Comparison of ENCODE assay signal across 20 cellular contexts in genomic region chr18:38981382-38981781, GRCh38.
A peak's percentile ranks its signal among the peaks of the same experiment; 100 is the strongest.
DNase-seq lines count a peak whose midpoint lies in the region; FAIRE-seq and TF ChIP-seq lines count a peak whose summit lies in the region.
"Had no signal": no experiment of that assay in that cellular context is flagged by ENCODE, and none has a peak within 500 bp of the region (broad histone marks: within the 10 kb centered on the region; RNA-seq: fewer than 3 reads in every experiment).

No MANE protein-coding gene starts in this region.

- WGBS in H9 (ENCODE audit: extremely low coverage, insufficient read length, low lambda C conversion rate), result no CpG with 5 or more reads among the region's 2 CpGs
- 7 to 19% methylated on average over 2 of the region's 2 CpGs for WGBS in sigmoid colon, 2 donors

- H3K79me1 ChIP-seq in H9 (ENCODE audit: insufficient read depth, low read depth, low read length, poor library complexity, severe bottlenecking), result no peaks in the 10 kb centered on the region

- H3K18ac ChIP-seq in H9 (ENCODE audit: insufficient read length, low read depth, low read length), result no peak overlapping the region

- H3K4me3 ChIP-seq in epithelial cell of esophagus (ENCODE audit: low read length), result no peak overlapping the region
- H3K4me3 ChIP-seq in retinal pigment epithelial cell (ENCODE audit: low read length), result no peak overlapping the region
- H3K4me3 ChIP-seq in sigmoid colon, result no peak overlapping the region
- H3K4me3 ChIP-seq in kidney (ENCODE audit: low read length in 2 of 2), result no peak overlapping the region

- no peak overlapping the region for H2BK120ac ChIP-seq in H9 (ENCODE audit: low read depth, low read length, poor library complexity, severe bottlenecking)

- H3K23ac ChIP-seq in H9 (ENCODE audit: insufficient read length, low read depth, low read length), result no peak overlapping the region

- no peak overlapping the region for H4K8ac ChIP-seq in H9 (replicated peaks; ENCODE audit: insufficient read length, low read depth, low read length)

- no peak for FAIRE-seq in kidney (lab: Jason Lieb, UNC)
- FAIRE-seq: RCC 7860 had no signal

- H4K20me1 ChIP-seq in H9 (ENCODE audit: control insufficient read depth, insufficient read depth, insufficient read length), result no peaks in the 10 kb centered on the region

- H3K4me2 ChIP-seq in H9 (ENCODE audit: insufficient read depth, insufficient read length, low read length), result no peak overlapping the region

- TF ChIP-seq EP300 in sigmoid colon (IDR thresholded peaks at IDR 0.05), result no peak

- intact Hi-C loops in sigmoid colon (cut with DNase I) (no loop called here), kidney (cut with DNase I) (no loop called here)

- no peaks in the 10 kb centered on the region for H3K79me2 ChIP-seq in H9 (ENCODE audit: insufficient read depth, low read length)

- H2BK12ac ChIP-seq in H9 (ENCODE audit: insufficient read length, low read depth, low read length), result no peak overlapping the region

- H3T11ph ChIP-seq in H9 (ENCODE audit: low read length), result peak overlapping the region; percentile 36

- TF ChIP-seq CTCF in H9 (conservative IDR thresholded peaks at IDR 0.05), result no peak
- no peak for TF ChIP-seq CTCF in epithelial cell of esophagus (IDR thresholded peaks at IDR 0.05; ENCODE audit: insufficient read depth, low read depth, low read length, missing control alignments)
- no peak for TF ChIP-seq CTCF in retinal pigment epithelial cell (conservative IDR thresholded peaks at IDR 0.05; ENCODE audit: low read depth, low read length)
- no peak for TF ChIP-seq CTCF in sigmoid colon (IDR thresholded peaks at IDR 0.05)
- no peak for TF ChIP-seq CTCF in kidney (IDR thresholded peaks at IDR 0.05; ENCODE audit: borderline replicate concordance, extremely low read depth, insufficient read depth)

- no peak overlapping the region for H2BK15ac ChIP-seq in H9 (ENCODE audit: low read depth, low read length)

- no peak overlapping the region for H3K27ac Mint-ChIP-seq in H9
- H3K27ac Mint-ChIP-seq: T-cell had no signal

- H3K36me3 ChIP-seq in sigmoid colon, result no peaks in the 10 kb centered on the region
- H3K36me3 ChIP-seq in kidney (ENCODE audit: control insufficient read depth in 1 of 2, insufficient read depth in 2 of 2, low read length in 2 of 2), result no peaks in the 10 kb centered on the region

- no peaks in the 10 kb centered on the region for H3K27me3 ChIP-seq in H9 (ENCODE audit: insufficient read depth, low read length)
- H3K27me3 ChIP-seq in sigmoid colon, result no peaks in the 10 kb centered on the region

- no peak overlapping the region for H3K4me3 Mint-ChIP-seq in H9
- H3K4me3 Mint-ChIP-seq: T-cell had no signal

- no peak overlapping the region for H4K91ac ChIP-seq in H9 (ENCODE audit: insufficient read length, low read depth, low read length)

- H3K27ac ChIP-seq in H9 (ENCODE audit: insufficient read length, low read depth, low read length) (no peak overlapping the region), sigmoid colon (no peak overlapping the region), kidney (ENCODE audit: low read depth in 2 of 2, low read length in 2 of 2) (no peak overlapping the region)
- H3K27ac ChIP-seq: C4-2B had no signal

- no peak for TF ChIP-seq POLR2A in sigmoid colon (IDR thresholded peaks at IDR 0.05)

- no peaks in the 10 kb centered on the region for H3K23me2 ChIP-seq in H9 (ENCODE audit: insufficient read length, low read depth, low read length, poor library complexity, severe bottlenecking)

- H2BK20ac ChIP-seq in H9 (ENCODE audit: low read depth, low read length, poor library complexity, severe bottlenecking), result no peak overlapping the region

- H3K4ac ChIP-seq in H9 (ENCODE audit: low read depth, low read length), result no peak overlapping the region

- no peak overlapping the region for H3K56ac ChIP-seq in H9 (ENCODE audit: insufficient read length, low read depth, low read length)

- no peak overlapping the region for H4K5ac ChIP-seq in H9 (ENCODE audit: insufficient read length, low read depth, low read length)

- H3K9me3 ChIP-seq in H9 (ENCODE audit: control insufficient read depth, low read depth, low read length) (no peaks in the 10 kb centered on the region), sigmoid colon (no peaks in the 10 kb centered on the region), kidney (ENCODE audit: control insufficient read depth in 1 of 2, low read length in 2 of 2) (peaks cover 0 to 6% of the 10 kb centered on the region in 2 donors)

- DNase-seq in H9, result no peak
- DNase-seq in MV-4-11 (lab: John Stamatoyannopoulos, UW), result peak; percentile 66
- peak; percentile 9 for DNase-seq in epithelial cell of esophagus (ENCODE audit: low read depth)
- peak; percentile 9 for DNase-seq in retinal pigment epithelial cell (ENCODE audit: low read depth)
- no peak for DNase-seq in medulla oblongata (ENCODE audit: extremely low spot score)
- DNase-seq in sigmoid colon, result no peak
- no peak for DNase-seq in kidney
- DNase-seq: ACHN, DND-41, H7, Kasumi-1, MM.1S, NCI-H187, NCI-H2107, NCI-H226, NCI-H524, NCI-H82, T-cell had no signal

- no peak overlapping the region for H2AK5ac ChIP-seq in H9 (ENCODE audit: insufficient read length, low read length)

- no peaks in the 10 kb centered on the region for H3K27me3 Mint-ChIP-seq in H9 (ENCODE audit: low read depth)
- H3K27me3 Mint-ChIP-seq: T-cell had no signal

- H2BK5ac ChIP-seq in H9 (ENCODE audit: insufficient read length, low read length), result no peak overlapping the region

- H3K9ac ChIP-seq in H9 (ENCODE audit: extremely low read depth, insufficient read length, low read length) (no peak overlapping the region), kidney (ENCODE audit: low read length in 2 of 2) (no peak overlapping the region)

- H3K4me1 Mint-ChIP-seq in H9, result no peaks in the 10 kb centered on the region
- H3K4me1 Mint-ChIP-seq: T-cell had no signal

- peaks cover 0 to 18% (median 3%) of the 10 kb centered on the region in 3 experiments; a peak in 2 of 7 replicates for H3K36me3 Mint-ChIP-seq in H9 (ENCODE audit: insufficient read depth in 1 of 3, low read depth in 3 of 3)
- H3K36me3 Mint-ChIP-seq: T-cell had no signal

- H3K4me1 ChIP-seq in H9 (ENCODE audit: insufficient read depth, low read length), result no peaks in the 10 kb centered on the region
- no peaks in the 10 kb centered on the region for H3K4me1 ChIP-seq in sigmoid colon
- no peaks in the 10 kb centered on the region for H3K4me1 ChIP-seq in kidney (ENCODE audit: control insufficient read depth in 1 of 2, insufficient read depth in 1 of 2, low read depth in 1 of 2, low read length in 2 of 2)

- no peak overlapping the region for H3K14ac ChIP-seq in H9 (ENCODE audit: insufficient read depth, low read length)

- peaks cover 10 to 15% of the 10 kb centered on the region in 2 experiments; a peak in 4 of 5 replicates for H3K9me3 Mint-ChIP-seq in H9

- H2AFZ ChIP-seq in H9 (ENCODE audit: low read length), result no peak overlapping the region

Comparison
In these comparisons a context has a peak if more than half of its experiments do, and no peak if none do; other contexts are left out.
1. DNase-seq: peak in MV-4-11 (single experiment), epithelial cell of esophagus (single experiment) and retinal pigment epithelial cell (single experiment); none in H9 (single experiment), medulla oblongata (single experiment), sigmoid colon (single experiment) and kidney (single experiment).